ENCODE assay signal across 1 cellular context in genomic region chr2:96098900-96099590, GRCh38.
TF ChIP-seq lines count a peak whose summit lies in the region.

No MANE protein-coding gene starts in this region.

TF ChIP-seq in H1, 55 proteins besides CTCF, POLR2A, EP300 and RAD21 (continued from another document):
- TF ChIP-seq SP1 (IDR thresholded peaks at IDR 0.05; ENCODE audit: low read depth, low read length) (no peak), JUND (IDR thresholded peaks at IDR 0.05; ENCODE audit: low read length) (no peak), TAF1 (IDR thresholded peaks at IDR 0.05; ENCODE audit: low read depth, low read length) (no peak), E2F6 (IDR thresholded peaks at IDR 0.05) (no peak), KDM1A (IDR thresholded peaks at IDR 0.05; ENCODE audit: borderline replicate concordance, low read length) (no peak), NANOG (IDR thresholded peaks at IDR 0.05; ENCODE audit: insufficient read depth, low read depth, low read length, poor library complexity, severe bottlenecking) (no peak), TAF7 (optimal IDR thresholded peaks at IDR 0.05; ENCODE audit: borderline replicate concordance, low read depth, low read length) (no peak), ZNF274 (IDR thresholded peaks at IDR 0.05; ENCODE audit: borderline replicate concordance, extremely low read depth, low read length) (no peak)
